Comparison of ENCODE assay signal across 6 cellular contexts in genomic region chr12:55718020-55718419, GRCh38. TPM values are rescaled to one million over a fixed set of nuclear protein-coding genes. Genes with fewer than 3 reads are reported as not detected.
DNase-seq lines count a peak whose midpoint lies in the region; TF ChIP-seq lines count a peak whose summit lies in the region.

No MANE protein-coding gene starts in this region.

- H3K9me3 ChIP-seq in DOHH2 (ENCODE audit: control insufficient read depth, insufficient read depth, low read length) (no peaks in the 10 kb centered on the region), muscle layer of colon (ENCODE audit: low read length) (no peaks in the 10 kb centered on the region)

- peaks cover 7% of the 10 kb centered on the region for H3K27me3 Mint-ChIP-seq in activated naive CD8-positive, alpha-beta T cell treated with anti-CD3 and anti-CD28 coated beads for 36 hours

- H3K27ac Mint-ChIP-seq in activated naive CD8-positive, alpha-beta T cell treated with anti-CD3 and anti-CD28 coated beads for 36 hours, result peak overlapping the region; percentile 7

- H3K4me3 Mint-ChIP-seq in activated naive CD8-positive, alpha-beta T cell treated with anti-CD3 and anti-CD28 coated beads for 36 hours, result peak overlapping the region; percentile 92

- no peaks in the 10 kb centered on the region for H4K20me1 ChIP-seq in DOHH2 (ENCODE audit: control insufficient read depth, insufficient read depth, low read depth, low read length)

- no peak for DNase-seq in activated naive CD8-positive, alpha-beta T cell treated with anti-CD3 and anti-CD28 coated beads for 36 hours
- no peak for DNase-seq in SIG-M5 treated with dmso at 0.1 percent for 504 hours (lab: John Stamatoyannopoulos, UW; ENCODE audit: unreplicated experiment)
- no peak for DNase-seq in dedifferentiated amniotic fluid mesenchymal stem cell (ENCODE audit: extremely low spot score)
- no peak for DNase-seq in NCI-H146 treated with DMSO at 0.1 percent for 48 hours (lab: John Stamatoyannopoulos, UW; ENCODE audit: unreplicated experiment)

- H3K27me3 ChIP-seq in DOHH2 (ENCODE audit: control insufficient read depth, low read length), result no peaks in the 10 kb centered on the region
- H3K27me3 ChIP-seq in muscle layer of colon (ENCODE audit: control insufficient read depth in 1 of 2, insufficient read depth in 2 of 2, low read length in 2 of 2), result no peaks in the 10 kb centered on the region

- no peaks in the 10 kb centered on the region for H3K9me3 Mint-ChIP-seq in activated naive CD8-positive, alpha-beta T cell treated with anti-CD3 and anti-CD28 coated beads for 36 hours

- H3F3A ChIP-seq in DOHH2 (ENCODE audit: control insufficient read depth, insufficient read depth), result peaks cover 3% of the 10 kb centered on the region; the same call in 1 of the 2 replicates

- peaks cover 4% of the 10 kb centered on the region for H3K36me3 Mint-ChIP-seq in activated naive CD8-positive, alpha-beta T cell treated with anti-CD3 and anti-CD28 coated beads for 36 hours

- H3K9me2 ChIP-seq in DOHH2 (replicated peaks; ENCODE audit: control insufficient read depth, low read length), result no peaks in the 10 kb centered on the region

- no peak overlapping the region for H3K27ac ChIP-seq in DOHH2 (ENCODE audit: low read depth, low read length)
- H3K27ac ChIP-seq in muscle layer of colon (ENCODE audit: low read depth, low read length), result peak overlapping the region; percentile 99

- peaks cover 16% of the 10 kb centered on the region; the same call in 1 of the 2 replicates for H3K36me3 ChIP-seq in DOHH2 (ENCODE audit: control insufficient read depth, low read length)
- no peaks in the 10 kb centered on the region for H3K36me3 ChIP-seq in muscle layer of colon (ENCODE audit: insufficient read depth, low read length)

- peak overlapping the region; percentile 89 for H3K4me2 ChIP-seq in DOHH2 (ENCODE audit: low read length)

- H3K79me2 ChIP-seq in DOHH2 (ENCODE audit: control insufficient read depth, low read length), result peaks cover 19% of the 10 kb centered on the region

- peak overlapping the region; percentile 9 for H3K9ac ChIP-seq in muscle layer of colon (ENCODE audit: low read length)

- H3K4me3 ChIP-seq in DOHH2 (ENCODE audit: low read length) (peak overlapping the region; percentile 92; the same call in 1 of the 2 replicates), muscle layer of colon (ENCODE audit: low read depth in 1 of 2, low read length in 2 of 2) (peak overlapping the region in 1 of 2 donors; percentile 5)

- H3K4me1 ChIP-seq in DOHH2 (ENCODE audit: control insufficient read depth, low read length), result peaks cover 30% of the 10 kb centered on the region
- H3K4me1 ChIP-seq in muscle layer of colon (ENCODE audit: insufficient read depth, low read length), result peaks cover 67% of the 10 kb centered on the region

- peaks cover 30% of the 10 kb centered on the region for H3K4me1 Mint-ChIP-seq in activated naive CD8-positive, alpha-beta T cell treated with anti-CD3 and anti-CD28 coated beads for 36 hours

- TF ChIP-seq CTCF in DOHH2 (IDR thresholded peaks at IDR 0.05; ENCODE audit: low read depth, low read length, poor library complexity, severe bottlenecking), result no peak

RNA-seq across cellular contexts. Expression of gene RDH5, which starts 2.2 kb away (rescaled TPM):
- 1 to 10 TPM; 4.2 to 6.7 TPM for total RNA-seq in activated naive CD8-positive, alpha-beta T cell treated with anti-CD3 and anti-CD28 coated beads for 36 hours

RNA-seq across cellular contexts. Expression of gene BLOC1S1, which starts 2.2 kb away (rescaled TPM):
- total RNA-seq in activated naive CD8-positive, alpha-beta T cell treated with anti-CD3 and anti-CD28 coated beads for 36 hours, result 10 to 100 TPM; 81.9 to 88.4 TPM

RNA-seq across cellular contexts. Expression of gene ITGA7, which starts 10.3 kb away (rescaled TPM):
- total RNA-seq in activated naive CD8-positive, alpha-beta T cell treated with anti-CD3 and anti-CD28 coated beads for 36 hours, result 1 to 10 TPM; 3.3 to 3.7 TPM

RNA-seq across cellular contexts. Expression of gene CD63, which starts 10.8 kb away (rescaled TPM):
- 100 to 1,000 TPM; 113 to 117 TPM for total RNA-seq in activated naive CD8-positive, alpha-beta T cell treated with anti-CD3 and anti-CD28 coated beads for 36 hours

RNA-seq across cellular contexts. Expression of gene GDF11, which starts 24.9 kb away (rescaled TPM):
- 10 to 100 TPM; 11.9 to 12.9 TPM for total RNA-seq in activated naive CD8-positive, alpha-beta T cell treated with anti-CD3 and anti-CD28 coated beads for 36 hours
